Comparison of ENCODE assay signal across 17 cellular contexts in the genomic region with DNA sequence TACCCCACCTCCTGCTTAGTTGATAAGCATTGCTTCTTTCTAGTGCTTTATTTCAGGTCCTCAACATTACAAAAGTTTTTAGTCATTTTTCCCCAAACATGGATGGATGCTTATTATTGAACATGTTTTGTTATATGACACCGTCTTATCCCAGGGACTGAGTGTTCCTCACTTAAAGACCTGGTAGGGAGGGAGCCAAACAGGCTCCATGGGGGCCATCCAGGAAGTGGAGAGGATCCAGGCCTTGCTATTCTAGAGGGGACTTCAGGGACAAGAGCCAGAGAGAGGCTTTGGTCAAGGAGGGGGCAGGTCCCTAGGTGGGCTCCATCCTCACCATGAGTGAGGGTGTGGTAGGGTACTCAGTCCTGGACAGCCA. TPM values are rescaled to one million over a fixed set of nuclear protein-coding genes. Genes with fewer than 3 reads are reported as not detected.
DNase-seq lines count a peak whose midpoint lies in the region; ATAC-seq and TF ChIP-seq lines count a peak whose summit lies in the region.
"Had no signal": no experiment of that assay in that cellular context is flagged by ENCODE, and none has a peak within 500 bp of the region (broad histone marks: within the 10 kb centered on the region; RNA-seq: fewer than 3 reads in every experiment).

No MANE protein-coding gene starts in this region.

- no peaks in the 10 kb centered on the region for H3K79me2 ChIP-seq in PC-3 (ENCODE audit: low read length)

- H3K27me3 Mint-ChIP-seq in stimulated activated naive CD8-positive, alpha-beta T cell treated with anti-CD3 and anti-CD28 coated beads, Interleukin-15, Interleukin-2, amounts not matched to agents 100 ng/mL and 50 ng/mL, for 24 hours: peaks cover 97% of the 10 kb centered on the region
- H3K27me3 Mint-ChIP-seq in immature natural killer cell (ENCODE audit: low read depth in 3 of 3): peaks cover 48 to 77% (median 64%) of the 10 kb centered on the region in 3 donors

- no peak overlapping the region for H3K27ac Mint-ChIP-seq in stimulated activated naive CD8-positive, alpha-beta T cell treated with anti-CD3 and anti-CD28 coated beads, Interleukin-15, Interleukin-2, amounts not matched to agents 100 ng/mL and 50 ng/mL, for 24 hours
- no peak overlapping the region for H3K27ac Mint-ChIP-seq in immature natural killer cell
- H3K27ac Mint-ChIP-seq: activated naive CD4-positive, alpha-beta T cell treated with anti-CD3 and anti-CD28 coated beads for 36 hours; endodermal cell had no signal

- H3K9me2 ChIP-seq in PC-3 (replicated peaks; ENCODE audit: low read length): no peaks in the 10 kb centered on the region

- CTCF ChIA-PET in PC-3 (lab: Charles Lee): interaction anchor here (0.5 kb wide), 1 partner anchor 72 kb away, joined by 3 read pairs; no protein-coding TSS in a partner anchor

- peaks cover 41% of the 10 kb centered on the region for H3K4me1 Mint-ChIP-seq in stimulated activated naive CD8-positive, alpha-beta T cell treated with anti-CD3 and anti-CD28 coated beads, Interleukin-15, Interleukin-2, amounts not matched to agents 100 ng/mL and 50 ng/mL, for 24 hours (ENCODE audit: low read depth)
- H3K4me1 Mint-ChIP-seq in immature natural killer cell: peaks cover 45 to 49% of the 10 kb centered on the region in 2 donors

- no peak overlapping the region for H2AFZ ChIP-seq in PC-3 (ENCODE audit: low read length)

- H3K9ac ChIP-seq in PC-3 (ENCODE audit: low read length): no peak overlapping the region

- POLR2A ChIA-PET in PC-3 (lab: Charles Lee; ENCODE audit: unreplicated experiment): no interaction called here

- intact Hi-C loops in PC-3 (cut with micrococcal nuclease): loop anchor here (5.0 kb wide), 1 partner anchor 84 kb away; no protein-coding TSS in a partner anchor

- H3K4me3 ChIP-seq in PC-3 (ENCODE audit: low read length): no peak overlapping the region
- H3K4me3 ChIP-seq: ovary had no signal

- H3K9me3 ChIP-seq in PC-3 (ENCODE audit: low read length): no peaks in the 10 kb centered on the region
- H3K9me3 ChIP-seq: ovary, thoracic aorta had no signal

- TF ChIP-seq CTCF in PC-3 (conservative IDR thresholded peaks at IDR 0.05; ENCODE audit: low read depth, low read length): peak; percentile 11; the same call in 1 of the 2 replicates

- no peaks in the 10 kb centered on the region for H3F3A ChIP-seq in PC-3 (ENCODE audit: low read length, unreplicated experiment)

- BruUV-seq in PC-3 (replicated peaks; lab: Mats Ljungman, UMichigan): no TSS peak

- H3K9me3 Mint-ChIP-seq in stimulated activated naive CD8-positive, alpha-beta T cell treated with anti-CD3 and anti-CD28 coated beads, Interleukin-15, Interleukin-2, amounts not matched to agents 100 ng/mL and 50 ng/mL, for 24 hours: no peaks in the 10 kb centered on the region
- H3K9me3 Mint-ChIP-seq in immature natural killer cell: peaks cover 0 to 3% (median under 1%) of the 10 kb centered on the region in 6 donors
- H3K9me3 Mint-ChIP-seq: activated naive CD4-positive, alpha-beta T cell treated with anti-CD3 and anti-CD28 coated beads for 36 hours had no signal

- peak overlapping the region; percentile 60 for H3K4me3 Mint-ChIP-seq in stimulated activated naive CD8-positive, alpha-beta T cell treated with anti-CD3 and anti-CD28 coated beads, Interleukin-15, Interleukin-2, amounts not matched to agents 100 ng/mL and 50 ng/mL, for 24 hours
- peak overlapping the region in 3 of 5 donors; percentile 61 to 80 (median 76) for H3K4me3 Mint-ChIP-seq in immature natural killer cell

- peaks cover 4% of the 10 kb centered on the region; the same call in 1 of the 2 replicates for H3K4me1 ChIP-seq in PC-3 (ENCODE audit: insufficient read depth, low read length)
- H3K4me1 ChIP-seq: BE2C had no signal

- peak overlapping the region; percentile 78; the same call in 1 of the 2 replicates for H3K4me2 ChIP-seq in PC-3 (ENCODE audit: low read length)

- H3K36me3 ChIP-seq in PC-3 (ENCODE audit: low read depth, low read length): no peaks in the 10 kb centered on the region
- H3K36me3 ChIP-seq: BE2C, cardiac muscle cell, ovary, Peyer's patch, thoracic aorta had no signal

- no peaks in the 10 kb centered on the region for H4K20me1 ChIP-seq in PC-3 (ENCODE audit: low read length)

- DNase-seq in stimulated activated naive CD8-positive, alpha-beta T cell treated with anti-CD3 and anti-CD28 coated beads, Interleukin-15, Interleukin-2, amounts not matched to agents 100 U/mL and 50 U/mL, for 24 hours: no peak
- DNase-seq in PC-3 (no peak), immature natural killer cell (no peak), KG1 (lab: John Stamatoyannopoulos, UW) (no peak), OCI-M1 (lab: John Stamatoyannopoulos, UW) (no peak), SKM-1 (lab: John Stamatoyannopoulos, UW; ENCODE audit: unreplicated experiment) (no peak), NCI-H2081 (lab: John Stamatoyannopoulos, UW) (no peak)

- H3K27ac ChIP-seq in PC-3 (ENCODE audit: low read length): no peak overlapping the region
- H3K27ac ChIP-seq: cardiac muscle cell, ovary, Peyer's patch, thoracic aorta had no signal

- peaks cover 60% of the 10 kb centered on the region for H3K27me3 ChIP-seq in PC-3 (ENCODE audit: low read length)
- H3K27me3 ChIP-seq: ovary had no signal

- peaks cover 9% of the 10 kb centered on the region for H3K36me3 Mint-ChIP-seq in stimulated activated naive CD8-positive, alpha-beta T cell treated with anti-CD3 and anti-CD28 coated beads, Interleukin-15, Interleukin-2, amounts not matched to agents 100 ng/mL and 50 ng/mL, for 24 hours (ENCODE audit: low read depth)
- peaks cover 0 to 3% (median 0%) of the 10 kb centered on the region in 3 donors for H3K36me3 Mint-ChIP-seq in immature natural killer cell

- ATAC-seq in stimulated activated naive CD8-positive, alpha-beta T cell treated with anti-CD3 and anti-CD28 coated beads, Interleukin-15, Interleukin-2, amounts not matched to agents 100 U/mL and 50 U/mL, for 24 hours: no peak
- no peak for ATAC-seq in PC-3

RNA-seq across cellular contexts. Expression of gene SLC32A1, which starts 7.4 kb away (rescaled TPM):
- not detected in 2 replicates for total RNA-seq in PC-3 (2014; rRNA removed)
- not detected for polyA plus RNA-seq in immature natural killer cell
- total RNA-seq: activated naive CD4-positive, alpha-beta T cell treated with anti-CD3 and anti-CD28 coated beads for 36 hours; cardiac muscle cell; endodermal cell; G401; NCI-H460; ovary; Peyer's patch; thoracic aorta had no signal
- polyA plus RNA-seq: cardiac muscle cell, ovary had no signal

RNA-seq across cellular contexts. Expression of gene ACTR5, which starts 16.5 kb away (rescaled TPM):
- total RNA-seq in PC-3 (2014; rRNA removed): 16.1 and 18.3 TPM in 2 replicates
- 10 to 100 TPM in 1 of 3 donors, 1 to 10 TPM in 2; 8.0 to 11.1 (median 8.7) TPM for polyA plus RNA-seq in immature natural killer cell
